ENCODE assay signal across 1 cellular context in genomic region chr2:219576505-219577388, GRCh38.
TF ChIP-seq lines count a peak whose summit lies in the region.

No MANE protein-coding gene starts in this region.

TF ChIP-seq in HepG2, 621 proteins besides CTCF, POLR2A, EP300 and RAD21 (continued from another document and continues in another):
- TF ChIP-seq MEF2D (CRISPR knock-in tag; IDR thresholded peaks at IDR 0.05) (peak; percentile 96), ZNF780A (CRISPR knock-in tag; IDR thresholded peaks at IDR 0.05) (no peak), ZFP90 (CRISPR knock-in tag; IDR thresholded peaks at IDR 0.05; ENCODE audit: borderline replicate concordance) (peak; percentile 64), SP1 (IDR thresholded peaks at IDR 0.05) (no peak), SP1 (CRISPR knock-in tag; IDR thresholded peaks at IDR 0.05) (0 out of 2 replicates have a peak, but pooled peaks have one; percentile 28), RARA (CRISPR knock-in tag; IDR thresholded peaks at IDR 0.05) (peak; percentile 92), ZBTB8A (CRISPR knock-in tag; IDR thresholded peaks at IDR 0.05; ENCODE audit: borderline replicate concordance, low read depth) (no peak), PHF20 (CRISPR knock-in tag; IDR thresholded peaks at IDR 0.05) (no peak), RXRB (CRISPR knock-in tag; IDR thresholded peaks at IDR 0.05; ENCODE audit: borderline replicate concordance) (peak; percentile 94), ZBTB3 (CRISPR knock-in tag; IDR thresholded peaks at IDR 0.05; ENCODE audit: borderline replicate concordance, low read depth) (peak; percentile 98; the same call in 1 of the 2 replicates), NCOA5 (CRISPR knock-in tag; IDR thresholded peaks at IDR 0.05) (no peak), ZNF337 (CRISPR knock-in tag; IDR thresholded peaks at IDR 0.05; ENCODE audit: borderline replicate concordance, low read depth) (peak; percentile 78; the same call in 1 of the 2 replicates), JDP2 (CRISPR knock-in tag; IDR thresholded peaks at IDR 0.05; ENCODE audit: borderline replicate concordance) (peak; percentile 31; the same call in 1 of the 2 replicates), PAF1 (CRISPR knock-in tag; IDR thresholded peaks at IDR 0.05) (no peak), ZKSCAN8 (CRISPR knock-in tag; IDR thresholded peaks at IDR 0.05; ENCODE audit: borderline replicate concordance) (peak; percentile 96), ZNF879 (CRISPR knock-in tag; IDR thresholded peaks at IDR 0.05) (no peak), ZNF577 (CRISPR knock-in tag; IDR thresholded peaks at IDR 0.05; ENCODE audit: borderline replicate concordance, low read depth) (no peak), ZBED4 (CRISPR knock-in tag; IDR thresholded peaks at IDR 0.05; ENCODE audit: borderline replicate concordance) (0 out of 2 replicates have a peak, but pooled peaks have one; percentile 12), ZSCAN20 (CRISPR knock-in tag; IDR thresholded peaks at IDR 0.05; ENCODE audit: borderline replicate concordance) (peak; percentile 93), SKIL (CRISPR knock-in tag; IDR thresholded peaks at IDR 0.05; ENCODE audit: borderline replicate concordance) (peak; percentile 94), ZNF121 (CRISPR knock-in tag; IDR thresholded peaks at IDR 0.05) (peak; percentile 60), TOE1 (CRISPR knock-in tag; IDR thresholded peaks at IDR 0.05) (0 out of 2 replicates have a peak, but pooled peaks have one; percentile 42), ZNF564 (CRISPR knock-in tag; IDR thresholded peaks at IDR 0.05) (peak; percentile 91), MATR3 (CRISPR knock-in tag; IDR thresholded peaks at IDR 0.05) (no peak), SP140L (CRISPR knock-in tag; IDR thresholded peaks at IDR 0.05; ENCODE audit: borderline replicate concordance) (no peak), MLLT10 (CRISPR knock-in tag; IDR thresholded peaks at IDR 0.05) (no peak), SCMH1 (CRISPR knock-in tag; IDR thresholded peaks at IDR 0.05; ENCODE audit: borderline replicate concordance) (no peak), FOXA3 (CRISPR knock-in tag; IDR thresholded peaks at IDR 0.05) (peak; percentile 99), ZBTB40 (IDR thresholded peaks at IDR 0.05) (no peak), ZBTB40 (CRISPR knock-in tag; IDR thresholded peaks at IDR 0.05) (peak; percentile 84; the same call in 1 of the 2 replicates), CCAR2 (optimal IDR thresholded peaks at IDR 0.05; ENCODE audit: low read depth, low read length) (peak; percentile 31), AHR (CRISPR knock-in tag; IDR thresholded peaks at IDR 0.05) (peak; percentile 86; the same call in 1 of the 2 replicates), MIXL1 (CRISPR knock-in tag; IDR thresholded peaks at IDR 0.05) (peak; percentile 84; the same call in 1 of the 2 replicates), ZNF484 (CRISPR knock-in tag; IDR thresholded peaks at IDR 0.05; ENCODE audit: borderline replicate concordance, low read depth) (no peak), ZNF766 (CRISPR knock-in tag; IDR thresholded peaks at IDR 0.05; ENCODE audit: borderline replicate concordance) (no peak; the same call in 1 of the 2 replicates)
- TF ChIP-seq, protein P1, sequence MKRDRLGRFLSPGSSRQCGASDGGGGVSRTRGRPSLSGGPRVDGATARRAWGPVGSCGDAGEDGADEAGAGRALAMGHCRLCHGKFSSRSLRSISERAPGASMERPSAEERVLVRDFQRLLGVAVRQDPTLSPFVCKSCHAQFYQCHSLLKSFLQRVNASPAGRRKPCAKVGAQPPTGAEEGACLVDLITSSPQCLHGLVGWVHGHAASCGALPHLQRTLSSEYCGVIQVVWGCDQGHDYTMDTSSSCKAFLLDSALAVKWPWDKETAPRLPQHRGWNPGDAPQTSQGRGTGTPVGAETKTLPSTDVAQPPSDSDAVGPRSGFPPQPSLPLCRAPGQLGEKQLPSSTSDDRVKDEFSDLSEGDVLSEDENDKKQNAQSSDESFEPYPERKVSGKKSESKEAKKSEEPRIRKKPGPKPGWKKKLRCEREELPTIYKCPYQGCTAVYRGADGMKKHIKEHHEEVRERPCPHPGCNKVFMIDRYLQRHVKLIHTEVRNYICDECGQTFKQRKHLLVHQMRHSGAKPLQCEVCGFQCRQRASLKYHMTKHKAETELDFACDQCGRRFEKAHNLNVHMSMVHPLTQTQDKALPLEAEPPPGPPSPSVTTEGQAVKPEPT (CRISPR knock-in tag; IDR thresholded peaks at IDR 0.05; ENCODE audit: low read depth), result peak; percentile 76
- TF ChIP-seq, protein P2, sequence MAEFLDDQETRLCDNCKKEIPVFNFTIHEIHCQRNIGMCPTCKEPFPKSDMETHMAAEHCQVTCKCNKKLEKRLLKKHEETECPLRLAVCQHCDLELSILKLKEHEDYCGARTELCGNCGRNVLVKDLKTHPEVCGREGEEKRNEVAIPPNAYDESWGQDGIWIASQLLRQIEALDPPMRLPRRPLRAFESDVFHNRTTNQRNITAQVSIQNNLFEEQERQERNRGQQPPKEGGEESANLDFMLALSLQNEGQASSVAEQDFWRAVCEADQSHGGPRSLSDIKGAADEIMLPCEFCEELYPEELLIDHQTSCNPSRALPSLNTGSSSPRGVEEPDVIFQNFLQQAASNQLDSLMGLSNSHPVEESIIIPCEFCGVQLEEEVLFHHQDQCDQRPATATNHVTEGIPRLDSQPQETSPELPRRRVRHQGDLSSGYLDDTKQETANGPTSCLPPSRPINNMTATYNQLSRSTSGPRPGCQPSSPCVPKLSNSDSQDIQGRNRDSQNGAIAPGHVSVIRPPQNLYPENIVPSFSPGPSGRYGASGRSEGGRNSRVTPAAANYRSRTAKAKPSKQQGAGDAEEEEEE (CRISPR knock-in tag; IDR thresholded peaks at IDR 0.05; ENCODE audit: borderline replicate concordance), result no peak; the same call in 1 of the 2 replicates
- TF ChIP-seq, protein P3, sequence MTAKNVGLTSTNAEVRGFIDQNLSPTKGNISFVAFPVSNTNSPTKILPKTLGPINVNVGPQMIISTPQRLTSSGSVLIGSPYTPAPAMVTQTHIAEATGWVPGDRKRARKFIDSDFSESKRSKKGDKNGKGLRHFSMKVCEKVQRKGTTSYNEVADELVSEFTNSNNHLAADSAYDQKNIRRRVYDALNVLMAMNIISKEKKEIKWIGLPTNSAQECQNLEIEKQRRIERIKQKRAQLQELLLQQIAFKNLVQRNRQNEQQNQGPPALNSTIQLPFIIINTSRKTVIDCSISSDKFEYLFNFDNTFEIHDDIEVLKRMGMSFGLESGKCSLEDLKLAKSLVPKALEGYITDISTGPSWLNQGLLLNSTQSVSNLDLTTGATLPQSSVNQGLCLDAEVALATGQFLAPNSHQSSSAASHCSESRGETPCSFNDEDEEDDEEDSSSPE (CRISPR knock-in tag; IDR thresholded peaks at IDR 0.05), result peak; percentile 79
- TF ChIP-seq, protein P4, sequence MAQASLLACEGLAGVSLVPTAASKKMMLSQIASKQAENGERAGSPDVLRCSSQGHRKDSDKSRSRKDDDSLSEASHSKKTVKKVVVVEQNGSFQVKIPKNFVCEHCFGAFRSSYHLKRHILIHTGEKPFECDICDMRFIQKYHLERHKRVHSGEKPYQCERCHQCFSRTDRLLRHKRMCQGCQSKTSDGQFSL (CRISPR knock-in tag; IDR thresholded peaks at IDR 0.05), result 0 out of 2 replicates have a peak, but pooled peaks have one; percentile 66
